In genomic region chr22:50582562-50583293, GRCh38 we compare ENCODE assay signal across 8 cellular contexts. TPM values are rescaled to one million over a fixed set of nuclear protein-coding genes. Genes with fewer than 3 reads are reported as not detected.
DNase-seq lines count a peak whose midpoint lies in the region; ATAC-seq and TF ChIP-seq lines count a peak whose summit lies in the region.

Gene CHKB, minus strand, starts transcription at chr22:50582849. Its CDS starts 68 bp downstream, at chr22:50582781.

- DNase-seq in NCI-H2196 treated with DMSO at 0.1 percent for 48 hours (lab: John Stamatoyannopoulos, UW; ENCODE audit: unreplicated experiment): peak; percentile 88
- DNase-seq in breast epithelium (ENCODE audit: low spot score in 2 of 2): peak; percentile 98

- no peaks in the 10 kb centered on the region for H3K36me3 ChIP-seq in ACC112 (ENCODE audit: insufficient read depth, low read length)
- no peaks in the 10 kb centered on the region for H3K36me3 ChIP-seq in breast epithelium
- peaks cover 7% of the 10 kb centered on the region for H3K36me3 ChIP-seq in iPS-18a (ENCODE audit: control insufficient read depth, low read depth, low read length)
- peaks cover 7% of the 10 kb centered on the region for H3K36me3 ChIP-seq in skeletal muscle satellite cell (ENCODE audit: insufficient read depth, low read length)

- H3K4me1 ChIP-seq in ACC112 (ENCODE audit: control insufficient read depth, insufficient read depth, low read length, unreplicated experiment) (peaks cover 7% of the 10 kb centered on the region), breast epithelium (peaks cover 0 to 8% of the 10 kb centered on the region in 2 donors), iPS-18a (ENCODE audit: control insufficient read depth, low read depth, low read length) (peaks cover 5% of the 10 kb centered on the region), skeletal muscle satellite cell (ENCODE audit: control insufficient read depth, insufficient read depth, low read length) (peaks cover 26% of the 10 kb centered on the region)

- no peaks in the 10 kb centered on the region for H3K9me3 ChIP-seq in breast epithelium
- no peaks in the 10 kb centered on the region for H3K9me3 ChIP-seq in iPS-18a (ENCODE audit: control insufficient read depth, low read depth, low read length)
- no peaks in the 10 kb centered on the region for H3K9me3 ChIP-seq in skeletal muscle satellite cell (replicated peaks; ENCODE audit: low read length)

- peak; percentile 69 for TF ChIP-seq POLR2A in breast epithelium (IDR thresholded peaks at IDR 0.05)

- peak within 1 kb of the TSS; percentile 77 for H3K9ac ChIP-seq in iPS-18a (ENCODE audit: low read length)
- H3K9ac ChIP-seq in skeletal muscle satellite cell (ENCODE audit: low read depth, low read length): peak within 1 kb of the TSS; percentile 99

- intact Hi-C loops in breast epithelium (cut with DNase I; ENCODE audit: low total_unique reads): loop anchor here (5.0 kb wide), 1 partner anchor 55 kb away; the partner anchor contains the start of gene SCO2

- peak within 1 kb of the TSS; percentile 75 for H2AFZ ChIP-seq in ACC112 (ENCODE audit: low read length, unreplicated experiment)

- ATAC-seq in GM18870 (IDR thresholded peaks at IDR 0.05; ENCODE audit: unreplicated experiment) (peak; percentile 88), HG03135 (IDR thresholded peaks at IDR 0.05; ENCODE audit: unreplicated experiment) (peak; percentile 93)

- peak within 1 kb of the TSS; percentile 95 for H3K4me2 ChIP-seq in skeletal muscle satellite cell (ENCODE audit: low read length)

- H3K4me3 ChIP-seq in ACC112 (ENCODE audit: low read depth, low read length) (peak within 1 kb of the TSS; percentile 96), breast epithelium (peak within 1 kb of the TSS; percentile 75 to 86 (median 83)), iPS-18a (ENCODE audit: low read length) (peak within 1 kb of the TSS; percentile 92), skeletal muscle satellite cell (ENCODE audit: low read length) (peak within 1 kb of the TSS; percentile 96)

- no peak for TF ChIP-seq CTCF in VCaP (conservative IDR thresholded peaks at IDR 0.05)
- TF ChIP-seq CTCF in breast epithelium (IDR thresholded peaks at IDR 0.05): no peak

- H3K27ac ChIP-seq in ACC112 (ENCODE audit: low read depth, low read length) (peak within 1 kb of the TSS; percentile 87), VCaP (peak within 1 kb of the TSS; percentile 89), breast epithelium (peak within 1 kb of the TSS; percentile 95 to 97), iPS-18a (ENCODE audit: low read length) (peak within 1 kb of the TSS; percentile 88)

- no peaks in the 10 kb centered on the region for H3K27me3 ChIP-seq in ACC112 (ENCODE audit: insufficient read depth, low read length)
- H3K27me3 ChIP-seq in breast epithelium: no peaks in the 10 kb centered on the region
- H3K27me3 ChIP-seq in iPS-18a (ENCODE audit: control insufficient read depth, insufficient read depth, low read length): no peaks in the 10 kb centered on the region
- H3K27me3 ChIP-seq in skeletal muscle satellite cell (ENCODE audit: control insufficient read depth, insufficient read depth, low read length): no peaks in the 10 kb centered on the region

- peaks cover 5% of the 10 kb centered on the region for H3K79me2 ChIP-seq in ACC112 (ENCODE audit: control insufficient read depth, insufficient read depth, low read length, unreplicated experiment)

RNA-seq across cellular contexts. Expression of gene CHKB, which starts in this region (rescaled TPM):
- 10 to 100 TPM; 53.9 to 77.6 (median 71.4) TPM for total RNA-seq in breast epithelium
- total RNA-seq in skeletal muscle satellite cell (2012; rRNA removed): 25.1 and 25.6 TPM in 2 replicates

Comparison
In these comparisons a context has a peak if more than half of its experiments do, and no peak if none do; other contexts are left out.
1. Peak in every context shown above with its lines: DNase-seq, ATAC-seq, H3K4me3 ChIP-seq and H3K27ac ChIP-seq.